10 cellular contexts compared by ENCODE assay signal in genomic region chr4:26179316-26179760, GRCh38.
DNase-seq lines count a peak whose midpoint lies in the region; ATAC-seq, FAIRE-seq and TF ChIP-seq lines count a peak whose summit lies in the region.
"Had no signal": no experiment of that assay in that cellular context is flagged by ENCODE, and none has a peak within 500 bp of the region (broad histone marks: within the 10 kb centered on the region; RNA-seq: fewer than 3 reads in every experiment).

No MANE protein-coding gene starts in this region.

- FAIRE-seq in GM12892 (lab: Jason Lieb, UNC) (peak; percentile 97), D721Med (lab: Jason Lieb, UNC) (no peak)

- ATAC-seq in GM19025 (IDR thresholded peaks at IDR 0.05; ENCODE audit: low read depth, unreplicated experiment) (peak; percentile 68), HG02759 (IDR thresholded peaks at IDR 0.05; ENCODE audit: unreplicated experiment) (peak; percentile 75), HG03565 (IDR thresholded peaks at IDR 0.05; ENCODE audit: unreplicated experiment) (peak; percentile 62), SK-N-SH treated with all-trans-retinoic acid at 6 μM for 48 hours (no peak)

- TF ChIP-seq CTCF in D721Med (IDR thresholded peaks at IDR 0.05; ENCODE audit: insufficient read depth, missing control alignments), result no peak

- DNase-seq in GM12892 (ENCODE audit: insufficient read length) (no peak), D721Med (ENCODE audit: insufficient read length, low spot score) (no peak), C1 segment of cervical spinal cord (lab: John Stamatoyannopoulos, UW) (no peak)
- no peak for DNase-seq in effector CD4-positive, alpha-beta T cell
- DNase-seq: activated CD8-positive, alpha-beta memory T cell treated with anti-CD3 and anti-CD28 coated beads for 24 hours; DMS 273 treated with DMSO at 0.1 percent for 48 hours had no signal

- TF ChIP-seq POLR2A in GM12892 (IDR thresholded peaks at IDR 0.05; ENCODE audit: low read depth, low read length), result no peak

TF ChIP-seq in SK-N-SH treated with all-trans-retinoic acid at 6 μM for 48 hours, 23 proteins besides CTCF, POLR2A, EP300 and RAD21:
- TF ChIP-seq TCF4 (CRISPR knock-in tag; IDR thresholded peaks at IDR 0.05; ENCODE audit: borderline replicate concordance) (no peak), BACH2 (CRISPR knock-in tag; IDR thresholded peaks at IDR 0.05; ENCODE audit: borderline replicate concordance) (no peak), ZNF565 (CRISPR knock-in tag; conservative IDR thresholded peaks at IDR 0.05; ENCODE audit: low read depth) (no peak), CREB5 (CRISPR knock-in tag; IDR thresholded peaks at IDR 0.05; ENCODE audit: low read depth) (no peak), ARNTL (CRISPR knock-in tag; IDR thresholded peaks at IDR 0.05; ENCODE audit: borderline replicate concordance, low read depth) (no peak), TOX (CRISPR knock-in tag; IDR thresholded peaks at IDR 0.05; ENCODE audit: borderline replicate concordance) (no peak), ZFP3 (CRISPR knock-in tag; IDR thresholded peaks at IDR 0.05) (no peak)
- TF ChIP-seq, protein P1, sequence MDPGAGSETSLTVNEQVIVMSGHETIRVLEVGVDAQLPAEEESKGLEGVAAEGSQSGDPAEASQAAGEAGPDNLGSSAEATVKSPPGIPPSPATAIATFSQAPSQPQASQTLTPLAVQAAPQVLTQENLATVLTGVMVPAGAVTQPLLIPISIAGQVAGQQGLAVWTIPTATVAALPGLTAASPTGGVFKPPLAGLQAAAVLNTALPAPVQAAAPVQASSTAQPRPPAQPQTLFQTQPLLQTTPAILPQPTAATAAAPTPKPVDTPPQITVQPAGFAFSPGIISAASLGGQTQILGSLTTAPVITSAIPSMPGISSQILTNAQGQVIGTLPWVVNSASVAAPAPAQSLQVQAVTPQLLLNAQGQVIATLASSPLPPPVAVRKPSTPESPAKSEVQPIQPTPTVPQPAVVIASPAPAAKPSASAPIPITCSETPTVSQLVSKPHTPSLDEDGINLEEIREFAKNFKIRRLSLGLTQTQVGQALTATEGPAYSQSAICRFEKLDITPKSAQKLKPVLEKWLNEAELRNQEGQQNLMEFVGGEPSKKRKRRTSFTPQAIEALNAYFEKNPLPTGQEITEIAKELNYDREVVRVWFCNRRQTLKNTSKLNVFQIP (CRISPR knock-in tag; IDR thresholded peaks at IDR 0.05; ENCODE audit: borderline replicate concordance, low read depth), result no peak
